Comparison of ENCODE assay signal across 8 cellular contexts in genomic region chr15:52566889-52567288, GRCh38. TPM values are rescaled to one million over a fixed set of nuclear protein-coding genes. Genes with fewer than 3 reads are reported as not detected.
A peak's percentile ranks its signal among the peaks of the same experiment; 100 is the strongest.
DNase-seq lines count a peak whose midpoint lies in the region; FAIRE-seq and TF ChIP-seq lines count a peak whose summit lies in the region.

No MANE protein-coding gene starts in this region.

- H3K9me2 ChIP-seq in OCI-LY7 (ENCODE audit: insufficient read depth, low read length), result no peaks in the 10 kb centered on the region

- H3K4me1 ChIP-seq in OCI-LY7 (ENCODE audit: insufficient read depth, low read length, poor library complexity, severe bottlenecking) (peaks cover 30% of the 10 kb centered on the region), endothelial cell of umbilical vein (ENCODE audit: control insufficient read depth, extremely low read depth, insufficient read depth, low read length) (peaks cover 24% of the 10 kb centered on the region)

- no peaks in the 10 kb centered on the region for H3K36me3 Mint-ChIP-seq in osteocyte (ENCODE audit: unreplicated experiment)

- H4K20me1 ChIP-seq in OCI-LY7 (ENCODE audit: insufficient read depth, low read length) (peaks cover 13% of the 10 kb centered on the region), endothelial cell of umbilical vein (replicated peaks; ENCODE audit: control insufficient read depth, extremely low read depth, insufficient read depth, low read length) (peaks cover 3% of the 10 kb centered on the region)

- H3K27me3 Mint-ChIP-seq in osteocyte (ENCODE audit: unreplicated experiment), result no peaks in the 10 kb centered on the region

- CTCF ChIA-PET in OCI-LY7 (lab: Charles Lee; ENCODE audit: unreplicated experiment), result no interaction called here
- CTCF ChIA-PET in endothelial cell of umbilical vein (lab: Charles Lee), result interaction anchor here (0.6 to 1.4 kb wide), 3 partner anchors 12 to 20 kb away, joined by 3 read pairs; no protein-coding TSS in a partner anchor

- dilution Hi-C loops in endothelial cell of umbilical vein (cut with MboI; ENCODE audit: extremely low pct_ligation_motif_present, low sequenced_read_pairs), result no loop called here

- BruUV-seq in OCI-LY7 (replicated peaks; lab: Mats Ljungman, UMichigan) (no TSS peak), endothelial cell of umbilical vein (replicated peaks; lab: Mats Ljungman, UMichigan) (no TSS peak)

- H3K27me3 ChIP-seq in GM06990 (replicated peaks; ENCODE audit: control insufficient read depth, insufficient read depth, low read length) (no peaks in the 10 kb centered on the region), endothelial cell of umbilical vein (ENCODE audit: control insufficient read depth in 2 of 2, insufficient read depth in 2 of 2, low read length in 2 of 2) (no peaks in the 10 kb centered on the region)

- no peak for DNase-seq in GM06990 (ENCODE audit: extremely low read depth, insufficient read length)
- DNase-seq in OCI-LY7 (ENCODE audit: low spot score), result peak; percentile 18
- DNase-seq in endothelial cell of umbilical vein (ENCODE audit: low read depth, low spot score), result peak; percentile 26
- DNase-seq in osteocyte (ENCODE audit: extremely low spot score, unreplicated experiment), result no peak
- no peak for DNase-seq in NCI-H187 (lab: John Stamatoyannopoulos, UW)
- no peak for DNase-seq in NCI-H226
- no peak for DNase-seq in substantia nigra (lab: John Stamatoyannopoulos, UW)
- no peak for DNase-seq in COLO668 (lab: John Stamatoyannopoulos, UW; ENCODE audit: unreplicated experiment)

- H3K36me3 ChIP-seq in GM06990 (ENCODE audit: control insufficient read depth, insufficient read depth, low read length) (no peaks in the 10 kb centered on the region), OCI-LY7 (ENCODE audit: insufficient read depth, low read length) (peaks cover 49% of the 10 kb centered on the region), endothelial cell of umbilical vein (ENCODE audit: control insufficient read depth in 2 of 2, extremely low read depth in 1 of 2, insufficient read depth in 2 of 2, low read length in 2 of 2) (peaks cover 0 to 3% of the 10 kb centered on the region in 2 experiments)

- TF ChIP-seq POLR2A in endothelial cell of umbilical vein (IDR thresholded peaks at IDR 0.05; ENCODE audit: low read depth, low read length), result no peak

- H3K4me3 ChIP-seq in GM06990 (replicated peaks; ENCODE audit: low read depth, low read length) (peak overlapping the region; percentile 94), OCI-LY7 (ENCODE audit: low read depth, low read length, poor library complexity, severe bottlenecking) (peak overlapping the region; percentile 85), endothelial cell of umbilical vein (replicated peaks in 1 of 3; ENCODE audit: insufficient read depth in 1 of 3, low read depth in 1 of 3, low read length in 3 of 3) (peak overlapping the region; percentile 11 to 79 (median 45))

- no peak overlapping the region for H3K27ac Mint-ChIP-seq in osteocyte (ENCODE audit: unreplicated experiment)

- H3K4me2 ChIP-seq in OCI-LY7 (ENCODE audit: low read length) (peak overlapping the region; percentile 93), endothelial cell of umbilical vein (ENCODE audit: insufficient read depth, low read length) (peak overlapping the region; percentile 96)

- POLR2A ChIA-PET in OCI-LY7 (lab: Charles Lee), result interaction anchor here (0.6 to 1.9 kb wide), 8 partner anchors 8 to 131 kb away, joined by 3 to 6 read pairs (median 3); no protein-coding TSS in a partner anchor
- POLR2A ChIA-PET in endothelial cell of umbilical vein (lab: Charles Lee), result no interaction called here

- H3K9me1 ChIP-seq in endothelial cell of umbilical vein (replicated peaks; ENCODE audit: control insufficient read depth, extremely low read depth, insufficient read depth, low read length), result no peaks in the 10 kb centered on the region

- H3K27ac ChIP-seq in OCI-LY7 (ENCODE audit: low read depth, low read length, poor library complexity, severe bottlenecking) (peak overlapping the region; percentile 75), endothelial cell of umbilical vein (ENCODE audit: insufficient read depth, low read depth, low read length) (no peak overlapping the region), substantia nigra (ENCODE audit: low read depth, low read length, poor library complexity, severe bottlenecking) (no peak overlapping the region)

- FAIRE-seq in endothelial cell of umbilical vein (lab: Jason Lieb, UNC), result no peak

- H3K9me3 ChIP-seq in OCI-LY7 (ENCODE audit: low read length), result no peaks in the 10 kb centered on the region
- no peaks in the 10 kb centered on the region for H3K9me3 ChIP-seq in endothelial cell of umbilical vein (replicated peaks; ENCODE audit: control insufficient read depth, insufficient read depth, low read length)

- peak overlapping the region; percentile 95 for H3K9ac ChIP-seq in endothelial cell of umbilical vein (replicated peaks; ENCODE audit: extremely low read depth, insufficient read depth, low read length)

- H3K79me2 ChIP-seq in OCI-LY7 (ENCODE audit: insufficient read depth, low read depth, low read length) (peaks cover 67% of the 10 kb centered on the region), endothelial cell of umbilical vein (ENCODE audit: control insufficient read depth, insufficient read depth, low read length) (peaks cover 66% of the 10 kb centered on the region)

- TF ChIP-seq CTCF in GM06990 (IDR thresholded peaks at IDR 0.05; ENCODE audit: insufficient read depth, low read length, poor library complexity, severe bottlenecking) (no peak), OCI-LY7 (conservative IDR thresholded peaks at IDR 0.05; ENCODE audit: low read length) (no peak), endothelial cell of umbilical vein (IDR thresholded peaks at IDR 0.05; ENCODE audit: extremely low read depth in 1 of 2, insufficient read depth in 1 of 2, low read depth in 1 of 2, low read length in 2 of 2) (no peak), osteocyte (IDR thresholded peaks at IDR 0.05) (no peak)

- H2AFZ ChIP-seq in OCI-LY7 (ENCODE audit: low read length) (no peak overlapping the region), endothelial cell of umbilical vein (ENCODE audit: low read depth, low read length) (no peak overlapping the region)

- H3K9me3 Mint-ChIP-seq in osteocyte (ENCODE audit: unreplicated experiment), result no peaks in the 10 kb centered on the region

- peaks cover 42% of the 10 kb centered on the region for H3K4me1 Mint-ChIP-seq in osteocyte (ENCODE audit: unreplicated experiment)

- intact Hi-C loops in OCI-LY7 (cut with micrococcal nuclease; ENCODE audit: unreplicated experiment), result loop anchor here (1.0 kb wide), 1 partner anchor 166 kb away; no protein-coding TSS in a partner anchor
- intact Hi-C loops in endothelial cell of umbilical vein (cut with micrococcal nuclease), result loop anchor here (5.0 kb wide), 1 partner anchor 235 kb away; no protein-coding TSS in a partner anchor

- peak overlapping the region; percentile 93 for H3K4me3 Mint-ChIP-seq in osteocyte (ENCODE audit: unreplicated experiment)

TF ChIP-seq in endothelial cell of umbilical vein, 7 proteins besides CTCF, POLR2A, EP300 and RAD21:
- no peak for TF ChIP-seq GATA2 (IDR thresholded peaks at IDR 0.05; ENCODE audit: insufficient read depth, insufficient read length, low read depth, low read length)
- TF ChIP-seq MAX (IDR thresholded peaks at IDR 0.05; ENCODE audit: insufficient read depth, insufficient read length), result no peak
- no peak for TF ChIP-seq JUN (IDR thresholded peaks at IDR 0.05; ENCODE audit: borderline replicate concordance, insufficient read depth, insufficient read length, low read depth)
- TF ChIP-seq POLR2AphosphoS5 (IDR thresholded peaks at IDR 0.05; ENCODE audit: insufficient read depth, low read depth, low read length), result no peak
- no peak for TF ChIP-seq FOS (IDR thresholded peaks at IDR 0.05; ENCODE audit: borderline replicate concordance, insufficient read depth, low read length)
- no peak for TF ChIP-seq EZH2 (IDR thresholded peaks at IDR 0.05; ENCODE audit: borderline replicate concordance, low read depth, low read length, severe bottlenecking)
- TF ChIP-seq MYC (IDR thresholded peaks at IDR 0.05; ENCODE audit: low read depth, low read length), result no peak

RNA-seq across cellular contexts. Expression of gene ARPP19, which starts 1.9 kb away (rescaled TPM):
- 48.0 and 68.3 TPM in 2 replicates for total RNA-seq in OCI-LY7 (2014; rRNA removed; shearing (Covaris generic))
- total RNA-seq in OCI-LY7 (2022) (92.9 and 101 TPM in 2 replicates), endothelial cell of umbilical vein (176 and 191 TPM in 2 replicates), osteocyte (165 and 169 TPM in 2 replicates)
- polyA plus RNA-seq in endothelial cell of umbilical vein, result 38.2 and 47.1 TPM in 2 replicates
- polyA plus RNA-seq in endothelial cell of umbilical vein (2011; cell fraction: cytosol; rRNA removed), result 41.7 and 41.8 TPM in 2 replicates
- polyA plus RNA-seq in endothelial cell of umbilical vein (2011; cell fraction: nucleus; rRNA removed), result 22.4 and 30.1 TPM in 2 replicates
- 52.1 and 68.7 TPM in 2 replicates for polyA plus RNA-seq in endothelial cell of umbilical vein (2012)
- 79.6 and 94.1 TPM in 2 replicates for polyA minus RNA-seq in endothelial cell of umbilical vein
- 64.3 TPM for polyA minus RNA-seq in endothelial cell of umbilical vein (2011; cell fraction: cytosol; rRNA and poly(A)+ RNA removed)
- 31.4 and 48.2 TPM in 2 replicates for polyA minus RNA-seq in endothelial cell of umbilical vein (2011; cell fraction: nucleus; rRNA and poly(A)+ RNA removed)

RNA-seq across cellular contexts. Expression of gene MYO5A, which starts 38.2 kb away (rescaled TPM):
- total RNA-seq in OCI-LY7 (2014; rRNA removed; shearing (Covaris generic)), result 29.0 and 31.8 TPM in 2 replicates
- total RNA-seq in OCI-LY7 (2022) (41.9 and 42.0 TPM in 2 replicates), endothelial cell of umbilical vein (87.9 and 91.9 TPM in 2 replicates), osteocyte (41.1 and 45.4 TPM in 2 replicates)
- 28.8 and 31.9 TPM in 2 replicates for polyA plus RNA-seq in endothelial cell of umbilical vein
- polyA plus RNA-seq in endothelial cell of umbilical vein (2011; cell fraction: cytosol; rRNA removed), result 41.6 and 45.8 TPM in 2 replicates
- polyA plus RNA-seq in endothelial cell of umbilical vein (2011; cell fraction: nucleus; rRNA removed), result 73.2 and 78.4 TPM in 2 replicates
- polyA plus RNA-seq in endothelial cell of umbilical vein (2012), result 39.4 and 70.2 TPM in 2 replicates
- polyA minus RNA-seq in endothelial cell of umbilical vein, result 146 and 150 TPM in 2 replicates
- 12.2 TPM for polyA minus RNA-seq in endothelial cell of umbilical vein (2011; cell fraction: cytosol; rRNA and poly(A)+ RNA removed)
- 95.2 and 130 TPM in 2 replicates for polyA minus RNA-seq in endothelial cell of umbilical vein (2011; cell fraction: nucleus; rRNA and poly(A)+ RNA removed)

Comparison
In these comparisons a context has a peak if more than half of its experiments do, and no peak if none do; other contexts are left out.
1. DNase-seq: peak in OCI-LY7 (single experiment) and endothelial cell of umbilical vein (single experiment); none in GM06990 (single experiment), osteocyte (single experiment), NCI-H187 (0 of 2), NCI-H226 (single experiment), substantia nigra (0 of 49) and COLO668 (single experiment).
2. Peak in every context shown above with its lines, with median percentiles within 50 percentile points of each other: H3K4me3 ChIP-seq.